ENCODE assay signal across 8 cellular contexts in genomic region chr6:117601811-117602150, GRCh38. TPM values are rescaled to one million over a fixed set of nuclear protein-coding genes. Genes with fewer than 3 reads are reported as not detected.
A peak's percentile ranks its signal among the peaks of the same experiment; 100 is the strongest.
DNase-seq lines count a peak whose midpoint lies in the region; ATAC-seq and TF ChIP-seq lines count a peak whose summit lies in the region.

No MANE protein-coding gene starts in this region.

- H3K27me3 Mint-ChIP-seq in neural progenitor cell (ENCODE audit: insufficient read depth, low read depth), result peaks cover 3% of the 10 kb centered on the region

- no peaks in the 10 kb centered on the region for H4K20me1 ChIP-seq in neural progenitor cell (ENCODE audit: low read depth)

- H3K4me3 Mint-ChIP-seq in neural progenitor cell, result peak overlapping the region; percentile 97

- no peak for TF ChIP-seq CTCF in RWPE2 (IDR thresholded peaks at IDR 0.05; ENCODE audit: poor library complexity, severe bottlenecking)
- TF ChIP-seq CTCF in epithelial cell of proximal tubule (conservative IDR thresholded peaks at IDR 0.05; ENCODE audit: low read depth, low read length), result no peak
- no peak for TF ChIP-seq CTCF in neural progenitor cell (IDR thresholded peaks at IDR 0.05)

- no peak overlapping the region for H3K27ac Mint-ChIP-seq in neural progenitor cell

- DNase-seq in stimulated activated CD4-positive, alpha-beta T cell treated with anti-CD3 and anti-CD28 coated beads, Interleukin-4, amount 100 ng/mL, for 1 hour, result peak; percentile 12
- no peak for DNase-seq in stimulated activated CD4-positive, alpha-beta T cell treated with anti-CD3 and anti-CD28 coated beads, Interleukin-15, amount 100 ng/mL, for 24 hours
- DNase-seq in RWPE2 (ENCODE audit: low spot score) (no peak), epithelial cell of proximal tubule (ENCODE audit: low read depth) (no peak), neural progenitor cell (ENCODE audit: low spot score) (no peak), SHP77 (lab: John Stamatoyannopoulos, UW) (no peak)
- no peak for DNase-seq in stimulated activated CD4-positive, alpha-beta T cell treated with anti-CD3 and anti-CD28 coated beads, Interleukin-12 subunit alpha, Interleukin-12 subunit beta, amount 100 ng/mL, for 4 hours

- H3K4me3 ChIP-seq in RWPE2 (ENCODE audit: severe bottlenecking) (peak overlapping the region; percentile 84), epithelial cell of proximal tubule (ENCODE audit: low read depth, low read length) (peak overlapping the region; percentile 87), neural progenitor cell (peak overlapping the region; percentile 67)

- no peaks in the 10 kb centered on the region for H3K27me3 ChIP-seq in RWPE2 (ENCODE audit: insufficient read depth, poor library complexity, severe bottlenecking)
- no peaks in the 10 kb centered on the region for H3K27me3 ChIP-seq in neural progenitor cell

- H3K27ac ChIP-seq in RWPE2 (ENCODE audit: poor library complexity, severe bottlenecking), result peak overlapping the region; percentile 85
- no peak overlapping the region for H3K27ac ChIP-seq in neural progenitor cell

- H3K9me3 ChIP-seq in RWPE2 (ENCODE audit: severe bottlenecking) (no peaks in the 10 kb centered on the region), neural progenitor cell (ENCODE audit: low read depth) (peaks cover 6% of the 10 kb centered on the region)

- H3K4me2 ChIP-seq in neural progenitor cell, result peak overlapping the region; percentile 73

- peaks cover 20% of the 10 kb centered on the region for H3K4me1 Mint-ChIP-seq in neural progenitor cell

- peaks cover 22% of the 10 kb centered on the region for H3K36me3 Mint-ChIP-seq in neural progenitor cell

- peaks cover 19% of the 10 kb centered on the region for H3K4me1 ChIP-seq in RWPE2 (ENCODE audit: insufficient read depth, poor library complexity, severe bottlenecking)
- peaks cover 7% of the 10 kb centered on the region for H3K4me1 ChIP-seq in neural progenitor cell

- no peaks in the 10 kb centered on the region for H3F3A ChIP-seq in neural progenitor cell (ENCODE audit: low read depth)

- ATAC-seq in HG03039 (IDR thresholded peaks at IDR 0.05; ENCODE audit: unreplicated experiment), result peak; percentile 5
- peak; percentile 7; the same call in 2 of the 3 replicates for ATAC-seq in RWPE2 (ENCODE audit: low read depth)

- peaks cover 48% of the 10 kb centered on the region for H3K79me2 ChIP-seq in neural progenitor cell (ENCODE audit: low read depth)

- H3K9ac ChIP-seq in neural progenitor cell, result peak overlapping the region; percentile 43

- peaks cover 12% of the 10 kb centered on the region for H3K9me3 Mint-ChIP-seq in neural progenitor cell

- peak overlapping the region; percentile 69 for H2AFZ ChIP-seq in neural progenitor cell (replicated peaks)

- H3K36me3 ChIP-seq in RWPE2 (ENCODE audit: low read depth), result peaks cover 43% of the 10 kb centered on the region
- H3K36me3 ChIP-seq in neural progenitor cell, result peaks cover 9% of the 10 kb centered on the region

RNA-seq across cellular contexts. Expression of gene GOPC, which starts 0.5 kb away (rescaled TPM):
- total RNA-seq in epithelial cell of proximal tubule (13.2 and 16.3 TPM in 2 replicates), neural progenitor cell (ENCODE audit: low replicate concordance) (24.7 and 39.2 TPM in 2 replicates)
